24 cellular contexts compared by ENCODE assay signal in the genomic region with DNA sequence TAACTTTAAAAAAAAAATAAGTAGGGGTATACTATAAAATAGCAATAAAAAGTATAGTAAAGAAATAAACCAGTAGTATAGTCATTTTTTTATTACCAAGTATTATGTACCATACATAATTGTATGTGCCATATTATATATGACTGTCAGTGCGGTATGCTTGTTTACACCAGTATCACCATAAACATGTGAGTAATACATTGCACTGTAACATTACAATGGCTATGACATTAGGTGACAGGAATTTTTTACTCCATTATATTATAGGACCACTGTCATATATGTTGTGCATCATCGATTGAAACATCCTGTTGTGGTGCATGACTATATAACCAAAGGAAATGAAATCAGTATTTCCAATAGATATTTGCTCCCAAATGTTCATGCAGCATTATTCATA.
"Had no signal": no experiment of that assay in that cellular context is flagged by ENCODE, and none has a peak within 500 bp of the region (broad histone marks: within the 10 kb centered on the region; RNA-seq: fewer than 3 reads in every experiment).

No MANE protein-coding gene starts in this region.

- ATAC-seq: HepG2, Panc1, Right ventricle myocardium inferior, SK-N-SH treated with all-trans-retinoic acid at 6 μM for 48 hours had no signal

- DNase-seq: IMR-90, Karpas-422, KG1, MG63, NCI-H1092, NCI-H1105 treated with DMSO at 0.1 percent for 48 hours, NCI-H1417 treated with DMSO at 0.1 percent for 48 hours, NCI-H146, NCI-H1694 treated with DMSO at 0.1 percent for 48 hours, NCI-H2029, NCI-H2081 treated with DMSO at 0.1 percent for 48 hours, NCI-H2171, NCI-H226, NCI-H446, NCI-H510A, NCI-H524 treated with DMSO at 0.1 percent for 48 hours, NCI-H69, NCI-H774, SHP77 treated with DMSO at 0.1 percent for 48 hours, SJCRH30 had no signal

- H3K4me3 ChIP-seq: MG63, SJCRH30 had no signal

- H3K27me3 ChIP-seq: MG63, SJCRH30 had no signal

- H3K27ac ChIP-seq: SJCRH30 had no signal

- H3K36me3 ChIP-seq: MG63 had no signal

- H3K9me3 ChIP-seq: MG63, SJCRH30 had no signal
